Comparison of ENCODE assay signal across 1 cellular context in genomic region chr6:104789770-104790190, GRCh38.
TF ChIP-seq lines count a peak whose summit lies in the region.

No MANE protein-coding gene starts in this region.

TF ChIP-seq in GM23338, 12 proteins besides CTCF, POLR2A, EP300 and RAD21 (continued from another document):
- TF ChIP-seq, protein P1, sequence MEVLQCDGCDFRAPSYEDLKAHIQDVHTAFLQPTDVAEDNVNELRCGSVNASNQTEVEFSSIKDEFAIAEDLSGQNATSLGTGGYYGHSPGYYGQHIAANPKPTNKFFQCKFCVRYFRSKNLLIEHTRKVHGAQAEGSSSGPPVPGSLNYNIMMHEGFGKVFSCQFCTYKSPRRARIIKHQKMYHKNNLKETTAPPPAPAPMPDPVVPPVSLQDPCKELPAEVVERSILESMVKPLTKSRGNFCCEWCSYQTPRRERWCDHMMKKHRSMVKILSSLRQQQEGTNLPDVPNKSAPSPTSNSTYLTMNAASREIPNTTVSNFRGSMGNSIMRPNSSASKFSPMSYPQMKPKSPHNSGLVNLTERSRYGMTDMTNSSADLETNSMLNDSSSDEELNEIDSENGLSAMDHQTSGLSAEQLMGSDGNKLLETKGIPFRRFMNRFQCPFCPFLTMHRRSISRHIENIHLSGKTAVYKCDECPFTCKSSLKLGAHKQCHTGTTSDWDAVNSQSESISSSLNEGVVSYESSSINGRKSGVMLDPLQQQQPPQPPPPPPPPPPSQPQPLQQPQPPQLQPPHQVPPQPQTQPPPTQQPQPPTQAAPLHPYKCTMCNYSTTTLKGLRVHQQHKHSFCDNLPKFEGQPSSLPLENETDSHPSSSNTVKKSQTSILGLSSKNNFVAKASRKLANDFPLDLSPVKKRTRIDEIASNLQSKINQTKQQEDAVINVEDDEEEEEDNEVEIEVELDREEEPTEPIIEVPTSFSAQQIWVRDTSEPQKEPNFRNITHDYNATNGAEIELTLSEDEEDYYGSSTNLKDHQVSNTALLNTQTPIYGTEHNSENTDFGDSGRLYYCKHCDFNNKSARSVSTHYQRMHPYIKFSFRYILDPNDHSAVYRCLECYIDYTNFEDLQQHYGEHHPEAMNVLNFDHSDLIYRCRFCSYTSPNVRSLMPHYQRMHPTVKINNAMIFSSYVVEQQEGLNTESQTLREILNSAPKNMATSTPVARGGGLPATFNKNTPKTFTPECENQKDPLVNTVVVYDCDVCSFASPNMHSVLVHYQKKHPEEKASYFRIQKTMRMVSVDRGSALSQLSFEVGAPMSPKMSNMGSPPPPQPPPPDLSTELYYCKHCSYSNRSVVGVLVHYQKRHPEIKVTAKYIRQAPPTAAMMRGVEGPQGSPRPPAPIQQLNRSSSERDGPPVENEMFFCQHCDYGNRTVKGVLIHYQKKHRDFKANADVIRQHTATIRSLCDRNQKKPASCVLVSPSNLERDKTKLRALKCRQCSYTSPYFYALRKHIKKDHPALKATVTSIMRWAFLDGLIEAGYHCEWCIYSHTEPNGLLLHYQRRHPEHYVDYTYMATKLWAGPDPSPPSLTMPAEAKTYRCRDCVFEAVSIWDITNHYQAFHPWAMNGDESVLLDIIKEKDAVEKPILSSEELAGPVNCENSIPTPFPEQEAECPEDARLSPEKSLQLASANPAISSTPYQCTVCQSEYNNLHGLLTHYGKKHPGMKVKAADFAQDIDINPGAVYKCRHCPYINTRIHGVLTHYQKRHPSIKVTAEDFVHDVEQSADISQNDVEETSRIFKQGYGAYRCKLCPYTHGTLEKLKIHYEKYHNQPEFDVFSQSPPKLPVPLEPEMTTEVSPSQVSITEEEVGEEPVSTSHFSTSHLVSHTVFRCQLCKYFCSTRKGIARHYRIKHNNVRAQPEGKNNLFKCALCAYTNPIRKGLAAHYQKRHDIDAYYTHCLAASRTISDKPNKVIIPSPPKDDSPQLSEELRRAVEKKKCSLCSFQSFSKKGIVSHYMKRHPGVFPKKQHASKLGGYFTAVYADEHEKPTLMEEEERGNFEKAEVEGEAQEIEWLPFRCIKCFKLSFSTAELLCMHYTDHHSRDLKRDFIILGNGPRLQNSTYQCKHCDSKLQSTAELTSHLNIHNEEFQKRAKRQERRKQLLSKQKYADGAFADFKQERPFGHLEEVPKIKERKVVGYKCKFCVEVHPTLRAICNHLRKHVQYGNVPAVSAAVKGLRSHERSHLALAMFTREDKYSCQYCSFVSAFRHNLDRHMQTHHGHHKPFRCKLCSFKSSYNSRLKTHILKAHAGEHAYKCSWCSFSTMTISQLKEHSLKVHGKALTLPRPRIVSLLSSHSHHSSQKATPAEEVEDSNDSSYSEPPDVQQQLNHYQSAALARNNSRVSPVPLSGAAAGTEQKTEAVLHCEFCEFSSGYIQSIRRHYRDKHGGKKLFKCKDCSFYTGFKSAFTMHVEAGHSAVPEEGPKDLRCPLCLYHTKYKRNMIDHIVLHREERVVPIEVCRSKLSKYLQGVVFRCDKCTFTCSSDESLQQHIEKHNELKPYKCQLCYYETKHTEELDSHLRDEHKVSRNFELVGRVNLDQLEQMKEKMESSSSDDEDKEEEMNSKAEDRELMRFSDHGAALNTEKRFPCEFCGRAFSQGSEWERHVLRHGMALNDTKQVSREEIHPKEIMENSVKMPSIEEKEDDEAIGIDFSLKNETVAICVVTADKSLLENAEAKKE (CRISPR knock-in tag; IDR thresholded peaks at IDR 0.05) = no peak
- TF ChIP-seq ETS1 (IDR thresholded peaks at IDR 0.05) (no peak), ZNF331 (CRISPR knock-in tag; IDR thresholded peaks at IDR 0.05; ENCODE audit: low read depth) (no peak), NANOG (IDR thresholded peaks at IDR 0.05; ENCODE audit: borderline replicate concordance) (no peak), POLR2AphosphoS5 (IDR thresholded peaks at IDR 0.05; ENCODE audit: low read depth) (no peak)
TF ChIP-seq in GM23338: peak in this region for 0.
